ENCODE assay signal across 16 cellular contexts in genomic region chr7:102216573-102217314, GRCh38.
DNase-seq lines count a peak whose midpoint lies in the region; ATAC-seq, FAIRE-seq and TF ChIP-seq lines count a peak whose summit lies in the region.
"Had no signal": no experiment of that assay in that cellular context is flagged by ENCODE, and none has a peak within 500 bp of the region (broad histone marks: within the 10 kb centered on the region; RNA-seq: fewer than 3 reads in every experiment).

No MANE protein-coding gene starts in this region.

- no peak overlapping the region for H3K27ac ChIP-seq in sigmoid colon
- H3K27ac ChIP-seq: 22Rv1, SK-N-MC had no signal

- H3K9me3 Mint-ChIP-seq in activated CD4-positive, alpha-beta T cell treated with anti-CD3 and anti-CD28 coated beads, Interleukin-2, amount 10 ng/mL, durations not matched to agents 24 days and 14 days: no peaks in the 10 kb centered on the region
- H3K9me3 Mint-ChIP-seq in memory B cell: no peaks in the 10 kb centered on the region

- no peak for TF ChIP-seq CTCF in sigmoid colon (IDR thresholded peaks at IDR 0.05)

- WGBS in sigmoid colon, 2 donors: 93 to 94% methylated on average over 8 of the region's 8 CpGs

- DNase-seq in activated CD4-positive, alpha-beta T cell treated with anti-CD3 and anti-CD28 coated beads, Interleukin-2, amount 10 ng/mL, durations not matched to agents 24 days and 14 days: no peak
- DNase-seq in activated CD4-positive, alpha-beta T cell treated with anti-CD3 and anti-CD28 coated beads, Interleukin-2, amount 50 U/mL, for 48 hours: no peak
- no peak for DNase-seq in memory B cell (ENCODE audit: low spot score in 2 of 2)
- DNase-seq in urothelium cell line (ENCODE audit: low spot score): no peak
- DNase-seq in sigmoid colon: no peak
- DNase-seq in kidney tubule cell (ENCODE audit: low spot score): no peak
- DNase-seq: C1 segment of cervical spinal cord, COR-L47, NCI-H1092, NCI-H1694 treated with DMSO at 0.1 percent for 48 hours, NCI-H69 had no signal

- no peaks in the 10 kb centered on the region for H3K27me3 ChIP-seq in sigmoid colon

- H3K27ac Mint-ChIP-seq in activated CD4-positive, alpha-beta T cell treated with anti-CD3 and anti-CD28 coated beads, Interleukin-2, amount 10 ng/mL, durations not matched to agents 24 days and 14 days: peak overlapping the region; percentile 63
- peak overlapping the region; percentile 2 for H3K27ac Mint-ChIP-seq in memory B cell

- TF ChIP-seq EP300 in sigmoid colon (IDR thresholded peaks at IDR 0.05): no peak

- H3K9me3 ChIP-seq in sigmoid colon: no peaks in the 10 kb centered on the region
- H3K9me3 ChIP-seq: HAP-1 had no signal

- H3K36me3 Mint-ChIP-seq in activated CD4-positive, alpha-beta T cell treated with anti-CD3 and anti-CD28 coated beads, Interleukin-2, amount 10 ng/mL, durations not matched to agents 24 days and 14 days (ENCODE audit: low read depth): peaks cover 6% of the 10 kb centered on the region
- peaks cover 12% of the 10 kb centered on the region for H3K36me3 Mint-ChIP-seq in memory B cell

- ATAC-seq in SK-N-SH treated with all-trans-retinoic acid at 6 μM for 48 hours: no peak
- no peak for ATAC-seq in memory B cell (ENCODE audit: low read depth)
- no peak for ATAC-seq in HG03095 (IDR thresholded peaks at IDR 0.05; ENCODE audit: unreplicated experiment)

- no peaks in the 10 kb centered on the region for H3K27me3 Mint-ChIP-seq in activated CD4-positive, alpha-beta T cell treated with anti-CD3 and anti-CD28 coated beads, Interleukin-2, amount 10 ng/mL, durations not matched to agents 24 days and 14 days
- no peaks in the 10 kb centered on the region for H3K27me3 Mint-ChIP-seq in memory B cell

- FAIRE-seq in urothelium cell line (lab: Jason Lieb, UNC): peak; percentile 52

- peaks cover 3% of the 10 kb centered on the region for H3K4me1 Mint-ChIP-seq in activated CD4-positive, alpha-beta T cell treated with anti-CD3 and anti-CD28 coated beads, Interleukin-2, amount 10 ng/mL, durations not matched to agents 24 days and 14 days
- peaks cover 5% of the 10 kb centered on the region for H3K4me1 Mint-ChIP-seq in memory B cell

- H3K4me3 Mint-ChIP-seq in activated CD4-positive, alpha-beta T cell treated with anti-CD3 and anti-CD28 coated beads, Interleukin-2, amount 10 ng/mL, durations not matched to agents 24 days and 14 days: no peak overlapping the region
- H3K4me3 Mint-ChIP-seq in memory B cell: no peak overlapping the region

- no peaks in the 10 kb centered on the region for H3K4me1 ChIP-seq in sigmoid colon
- H3K4me1 ChIP-seq: HAP-1 had no signal

- no peak overlapping the region for H3K4me3 ChIP-seq in sigmoid colon
- H3K4me3 ChIP-seq: HAP-1, SK-N-MC had no signal

- no peak for TF ChIP-seq POLR2A in sigmoid colon (IDR thresholded peaks at IDR 0.05)

- H3K36me3 ChIP-seq in sigmoid colon: peaks cover 0 to 23% (median 1%) of the 10 kb centered on the region in 4 donors
- H3K36me3 ChIP-seq: HAP-1 had no signal

- intact Hi-C loops in activated CD4-positive, alpha-beta T cell treated with anti-CD3 and anti-CD28 coated beads, Interleukin-2, amount 10 ng/mL, durations not matched to agents 24 days and 14 days (cut with micrococcal nuclease): no loop called here
- intact Hi-C loops in sigmoid colon (cut with DNase I): no loop called here

TF ChIP-seq in SK-N-SH treated with all-trans-retinoic acid at 6 μM for 48 hours, 23 proteins besides CTCF, POLR2A, EP300 and RAD21:
- TF ChIP-seq RARB (CRISPR knock-in tag; IDR thresholded peaks at IDR 0.05): no peak
- TF ChIP-seq, protein P1, sequence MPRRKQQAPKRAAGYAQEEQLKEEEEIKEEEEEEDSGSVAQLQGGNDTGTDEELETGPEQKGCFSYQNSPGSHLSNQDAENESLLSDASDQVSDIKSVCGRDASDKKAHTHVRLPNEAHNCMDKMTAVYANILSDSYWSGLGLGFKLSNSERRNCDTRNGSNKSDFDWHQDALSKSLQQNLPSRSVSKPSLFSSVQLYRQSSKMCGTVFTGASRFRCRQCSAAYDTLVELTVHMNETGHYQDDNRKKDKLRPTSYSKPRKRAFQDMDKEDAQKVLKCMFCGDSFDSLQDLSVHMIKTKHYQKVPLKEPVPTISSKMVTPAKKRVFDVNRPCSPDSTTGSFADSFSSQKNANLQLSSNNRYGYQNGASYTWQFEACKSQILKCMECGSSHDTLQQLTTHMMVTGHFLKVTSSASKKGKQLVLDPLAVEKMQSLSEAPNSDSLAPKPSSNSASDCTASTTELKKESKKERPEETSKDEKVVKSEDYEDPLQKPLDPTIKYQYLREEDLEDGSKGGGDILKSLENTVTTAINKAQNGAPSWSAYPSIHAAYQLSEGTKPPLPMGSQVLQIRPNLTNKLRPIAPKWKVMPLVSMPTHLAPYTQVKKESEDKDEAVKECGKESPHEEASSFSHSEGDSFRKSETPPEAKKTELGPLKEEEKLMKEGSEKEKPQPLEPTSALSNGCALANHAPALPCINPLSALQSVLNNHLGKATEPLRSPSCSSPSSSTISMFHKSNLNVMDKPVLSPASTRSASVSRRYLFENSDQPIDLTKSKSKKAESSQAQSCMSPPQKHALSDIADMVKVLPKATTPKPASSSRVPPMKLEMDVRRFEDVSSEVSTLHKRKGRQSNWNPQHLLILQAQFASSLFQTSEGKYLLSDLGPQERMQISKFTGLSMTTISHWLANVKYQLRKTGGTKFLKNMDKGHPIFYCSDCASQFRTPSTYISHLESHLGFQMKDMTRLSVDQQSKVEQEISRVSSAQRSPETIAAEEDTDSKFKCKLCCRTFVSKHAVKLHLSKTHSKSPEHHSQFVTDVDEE (CRISPR knock-in tag; IDR thresholded peaks at IDR 0.05): peak; percentile 94
- TF ChIP-seq TCF4 (CRISPR knock-in tag; IDR thresholded peaks at IDR 0.05; ENCODE audit: borderline replicate concordance): peak; percentile 98
TF ChIP-seq in SK-N-SH treated with all-trans-retinoic acid at 6 μM for 48 hours: peak in this region for 2.
